ENCODE assay signal across 8 cellular contexts in genomic region chr12:88142610-88142991, GRCh38. TPM values are rescaled to one million over a fixed set of nuclear protein-coding genes. Genes with fewer than 3 reads are reported as not detected.
DNase-seq lines count a peak whose midpoint lies in the region; ATAC-seq lines count a peak whose summit lies in the region.

No MANE protein-coding gene starts in this region.

- WGBS in GM23248 (ENCODE audit: low coverage in 1 of 2, low lambda C conversion rate in 2 of 2, missing lambda C conversion rate in 2 of 2), 2 experiments = 0 to 1% methylated on average over 18 of the region's 18 CpGs

- H3K27ac Mint-ChIP-seq in CD8-positive, alpha-beta memory T cell = peak overlapping the region; percentile 80 to 99 (median 98)

- peaks cover 0 to 31% (median 9%) of the 10 kb centered on the region in 3 donors for H3K36me3 Mint-ChIP-seq in CD8-positive, alpha-beta memory T cell

- peak overlapping the region; percentile 90 for H3K27ac ChIP-seq in CD8-positive, alpha-beta memory T cell (ENCODE audit: low read depth, low read length)
- H3K27ac ChIP-seq in GM23248 = peak overlapping the region; percentile 82

- peak overlapping the region; percentile 98 for H2AFZ ChIP-seq in GM23248

- CTCF ChIA-PET in CD8-positive, alpha-beta memory T cell (lab: Charles Lee) = no interaction called here

- H3K27me3 Mint-ChIP-seq in CD8-positive, alpha-beta memory T cell = no peaks in the 10 kb centered on the region

- H3K27me3 ChIP-seq in CD8-positive, alpha-beta memory T cell (ENCODE audit: insufficient read depth, low read length, poor library complexity, severe bottlenecking) = no peaks in the 10 kb centered on the region
- H3K27me3 ChIP-seq in GM23248 (replicated peaks; ENCODE audit: insufficient read depth) = no peaks in the 10 kb centered on the region

- DNase-seq in CD8-positive, alpha-beta memory T cell = peak in 3 of 5 donors; percentile 2 to 48 (median 6)
- no peak for DNase-seq in GM23248
- DNase-seq in NCI-H2227 (lab: John Stamatoyannopoulos, UW; ENCODE audit: unreplicated experiment) = peak; percentile 40
- peak; percentile 11 for DNase-seq in activated gamma-delta T cell treated with Interleukin-2 at 50 U/mL for 16 hours
- peak; percentile 28 for DNase-seq in left cardiac atrium
- DNase-seq in renal cortical epithelial cell (ENCODE audit: low read depth) = peak; percentile 2
- DNase-seq in dermis blood vessel endothelial cell = no peak
- DNase-seq in OCI-M1 (lab: John Stamatoyannopoulos, UW) = no peak

- POLR2A ChIA-PET in CD8-positive, alpha-beta memory T cell (lab: Charles Lee) = interaction anchor here (0.6 kb wide), 1 partner anchor 1567 kb away, joined by 3 read pairs; no protein-coding TSS in a partner anchor

- peak overlapping the region; percentile 89 for H3K4me2 ChIP-seq in GM23248 (ENCODE audit: unreplicated experiment)

- in situ Hi-C loops in GM23248 (cut with MboI) = no loop called here

- H3K9me3 ChIP-seq in CD8-positive, alpha-beta memory T cell (ENCODE audit: low read length) = no peaks in the 10 kb centered on the region
- H3K9me3 ChIP-seq in GM23248 (ENCODE audit: low read depth) = no peaks in the 10 kb centered on the region

- H3K9me2 ChIP-seq in GM23248 (ENCODE audit: insufficient read depth) = no peaks in the 10 kb centered on the region

- H3K9me3 Mint-ChIP-seq in CD8-positive, alpha-beta memory T cell = no peaks in the 10 kb centered on the region

- H3F3A ChIP-seq in GM23248 (ENCODE audit: insufficient read depth) = no peaks in the 10 kb centered on the region

- H3K79me2 ChIP-seq in GM23248 (ENCODE audit: insufficient read depth) = peaks cover 65% of the 10 kb centered on the region

- H3K9ac ChIP-seq in GM23248 = peak overlapping the region; percentile 87

- peaks cover 37 to 69% (median 65%) of the 10 kb centered on the region in 3 donors for H3K4me1 Mint-ChIP-seq in CD8-positive, alpha-beta memory T cell

- H3K4me3 ChIP-seq in CD8-positive, alpha-beta memory T cell (ENCODE audit: low read length) = peak overlapping the region; percentile 98
- peak overlapping the region; percentile 97 for H3K4me3 ChIP-seq in GM23248

- no peaks in the 10 kb centered on the region for H4K20me1 ChIP-seq in GM23248 (ENCODE audit: insufficient read depth)

- peaks cover 19% of the 10 kb centered on the region for H3K4me1 ChIP-seq in CD8-positive, alpha-beta memory T cell (ENCODE audit: insufficient read depth, low read length)
- peaks cover 12% of the 10 kb centered on the region for H3K4me1 ChIP-seq in GM23248 (ENCODE audit: insufficient read depth)

- peak overlapping the region; percentile 90 to 99 (median 96) for H3K4me3 Mint-ChIP-seq in CD8-positive, alpha-beta memory T cell

- no peaks in the 10 kb centered on the region for H3K36me3 ChIP-seq in CD8-positive, alpha-beta memory T cell (ENCODE audit: insufficient read depth, low read length)
- 0 out of 2 replicates have a peak, but pooled peaks cover 8% of the 10 kb centered on the region for H3K36me3 ChIP-seq in GM23248 (ENCODE audit: low read depth)

- ATAC-seq in left cardiac atrium = no peak

- intact Hi-C loops in left cardiac atrium (cut with DNase I) = no loop called here

RNA-seq across cellular contexts. Expression of gene TMTC3, which starts 0.5 kb away (rescaled TPM):
- 10 to 100 TPM in 1 of 2 experiments, 1 to 10 TPM in 1; 7.7 to 10.1 TPM for total RNA-seq in CD8-positive, alpha-beta memory T cell
- polyA plus RNA-seq in CD8-positive, alpha-beta memory T cell = 1.8 TPM
- 59.1 and 96.9 TPM in 2 replicates for total RNA-seq in GM23248 (2014; rRNA removed; shearing (Covaris generic))
- polyA plus RNA-seq in GM23248 (2016; fragmentation: Nextera tagmentation; extraction: Ambion mirVana) = 32.4 and 35.7 TPM in 2 replicates
- total RNA-seq in left cardiac atrium (10 to 100 TPM; 11.2 to 13.1 TPM), renal cortical epithelial cell (32.6 and 38.2 TPM in 2 replicates), dermis blood vessel endothelial cell (38.8 and 42.7 TPM in 2 replicates)

RNA-seq across cellular contexts. Expression of gene CEP290, which starts 0.7 kb away (rescaled TPM):
- 10 to 100 TPM; 14.2 to 15.9 TPM for total RNA-seq in CD8-positive, alpha-beta memory T cell
- 9.8 TPM for polyA plus RNA-seq in CD8-positive, alpha-beta memory T cell
- total RNA-seq in GM23248 (2014; rRNA removed; shearing (Covaris generic)) = 6.4 and 18.6 TPM in 2 replicates
- polyA plus RNA-seq in GM23248 (2016; fragmentation: Nextera tagmentation; extraction: Ambion mirVana) = 12.8 and 14.2 TPM in 2 replicates
- total RNA-seq in left cardiac atrium (1 to 10 TPM; 5.8 to 7.6 TPM), renal cortical epithelial cell (15.8 and 21.8 TPM in 2 replicates), dermis blood vessel endothelial cell (9.3 and 21.3 TPM in 2 replicates)

Comparison
In these comparisons a context has a peak if more than half of its experiments do, and no peak if none do; other contexts are left out.
1. DNase-seq: peak in CD8-positive, alpha-beta memory T cell (3 of 5), NCI-H2227 (single experiment), activated gamma-delta T cell treated with Interleukin-2 at 50 U/mL for 16 hours (single experiment), left cardiac atrium (single experiment) and renal cortical epithelial cell (single experiment); none in GM23248 (single experiment), dermis blood vessel endothelial cell (single experiment) and OCI-M1 (single experiment).